Comparison of ENCODE assay signal across 12 cellular contexts in the genomic region with DNA sequence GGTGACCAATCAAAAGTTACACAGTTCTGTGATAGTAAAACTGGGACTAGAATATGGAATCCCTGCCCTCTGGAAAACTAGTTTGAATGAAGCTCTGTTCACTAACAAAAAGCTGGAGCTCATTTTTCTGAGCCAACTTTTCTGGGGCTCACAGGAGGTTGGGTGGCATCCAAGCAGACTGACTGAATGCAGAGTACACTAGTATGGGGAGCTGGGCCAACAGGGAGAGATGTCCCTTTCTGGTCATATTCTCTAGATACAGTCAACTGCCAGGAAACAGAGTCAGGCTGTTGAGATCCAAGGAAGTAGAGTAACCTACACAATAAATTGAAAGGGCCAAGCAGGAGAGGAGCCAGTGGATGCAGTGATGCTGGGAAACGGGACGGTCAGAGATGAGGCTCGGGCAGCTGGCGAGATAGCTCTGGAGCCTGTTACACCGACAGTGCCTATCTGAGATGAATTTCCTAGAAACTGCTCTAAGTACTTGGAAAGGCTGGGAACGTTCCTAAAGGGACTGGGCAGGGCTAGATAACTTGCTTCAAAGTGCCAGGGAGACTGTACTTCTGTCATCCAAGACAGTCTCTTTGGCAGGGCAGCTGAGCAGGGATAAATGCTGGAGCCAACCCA.
A peak's percentile ranks its signal among the peaks of the same experiment; 100 is the strongest.
DNase-seq lines count a peak whose midpoint lies in the region; ATAC-seq and TF ChIP-seq lines count a peak whose summit lies in the region.
"Had no signal": no experiment of that assay in that cellular context is flagged by ENCODE, and none has a peak within 500 bp of the region (broad histone marks: within the 10 kb centered on the region; RNA-seq: fewer than 3 reads in every experiment).

No MANE protein-coding gene starts in this region.

- peak overlapping the region; percentile 23 for H3K9ac ChIP-seq in NT2/D1 (ENCODE audit: insufficient read length, low read depth)

- POLR2A ChIA-PET in activated CD4-positive, alpha-beta memory T cell treated with anti-CD3 and anti-CD28 coated beads, Interleukin-2, amount 10 ng/mL, durations not matched to agents 7 days and 5 days (lab: Charles Lee): interaction anchor here (0.6 kb wide), 1 partner anchor 126 kb away, joined by 4 read pairs; no protein-coding TSS in a partner anchor

- no peak for DNase-seq in NT2/D1 (ENCODE audit: low read depth, low spot score)
- no peak for DNase-seq in endothelial cell (ENCODE audit: low spot score)
- DNase-seq in lung microvascular endothelial cell (ENCODE audit: low read depth in 2 of 2): peak; percentile 5 to 19
- no peak for DNase-seq in thoracic aorta (ENCODE audit: low spot score)
- no peak for DNase-seq in activated CD4-positive, alpha-beta memory T cell treated with anti-CD3 and anti-CD28 coated beads, Interleukin-2, amount 10 ng/mL, durations not matched to agents 7 days and 5 days
- no peak for DNase-seq in NCI-H82 treated with DMSO at 0.1 percent for 48 hours (lab: John Stamatoyannopoulos, UW; ENCODE audit: unreplicated experiment)
- DNase-seq: DMS79 treated with DMSO at 0.1 percent for 48 hours; effector memory CD4-positive, alpha-beta T cell; lower lobe of right lung had no signal

- H3K4me3 ChIP-seq in NT2/D1 (ENCODE audit: insufficient read length, low read depth) (no peak overlapping the region), thoracic aorta (peak overlapping the region; percentile 5)
- H3K4me3 ChIP-seq: lower lobe of right lung had no signal

- H3K27me3 Mint-ChIP-seq in endothelial cell (ENCODE audit: unreplicated experiment): no peaks in the 10 kb centered on the region
- no peaks in the 10 kb centered on the region for H3K27me3 Mint-ChIP-seq in activated CD4-positive, alpha-beta memory T cell treated with anti-CD3 and anti-CD28 coated beads, Interleukin-2, amount 10 ng/mL, durations not matched to agents 7 days and 5 days
- H3K27me3 Mint-ChIP-seq: stimulated activated naive CD8-positive, alpha-beta T cell treated with anti-CD3 and anti-CD28 coated beads, Interleukin-15, Interleukin-2, amounts not matched to agents 100 ng/mL and 50 ng/mL, for 24 hours had no signal

- peaks cover 13% of the 10 kb centered on the region for H3K4me1 Mint-ChIP-seq in endothelial cell (ENCODE audit: unreplicated experiment)
- no peaks in the 10 kb centered on the region for H3K4me1 Mint-ChIP-seq in activated CD4-positive, alpha-beta memory T cell treated with anti-CD3 and anti-CD28 coated beads, Interleukin-2, amount 10 ng/mL, durations not matched to agents 7 days and 5 days

- CTCF ChIA-PET in activated CD4-positive, alpha-beta memory T cell treated with anti-CD3 and anti-CD28 coated beads, Interleukin-2, amount 10 ng/mL, durations not matched to agents 7 days and 5 days (lab: Charles Lee): interaction anchor here (0.7 to 1.7 kb wide), 2 partner anchors 13 to 29 kb away, joined by 3 to 6 read pairs; no protein-coding TSS in a partner anchor

- no peaks in the 10 kb centered on the region for H3K36me3 ChIP-seq in NT2/D1 (ENCODE audit: insufficient read depth, insufficient read length, low read length)
- H3K36me3 ChIP-seq in thoracic aorta: no peaks in the 10 kb centered on the region
- H3K36me3 ChIP-seq: lower lobe of right lung had no signal

- no peaks in the 10 kb centered on the region for H3K9me3 Mint-ChIP-seq in endothelial cell (ENCODE audit: unreplicated experiment)
- H3K9me3 Mint-ChIP-seq in activated CD4-positive, alpha-beta memory T cell treated with anti-CD3 and anti-CD28 coated beads, Interleukin-2, amount 10 ng/mL, durations not matched to agents 7 days and 5 days: no peaks in the 10 kb centered on the region
- H3K9me3 Mint-ChIP-seq: stimulated activated naive CD8-positive, alpha-beta T cell treated with anti-CD3 and anti-CD28 coated beads, Interleukin-15, Interleukin-2, amounts not matched to agents 100 ng/mL and 50 ng/mL, for 24 hours had no signal

- no peak for TF ChIP-seq CTCF in endothelial cell (IDR thresholded peaks at IDR 0.05; ENCODE audit: unreplicated experiment)
- TF ChIP-seq CTCF in thoracic aorta (IDR thresholded peaks at IDR 0.05): no peak

- H3K27ac ChIP-seq in thoracic aorta: peak overlapping the region; percentile 33
- H3K27ac ChIP-seq: lower lobe of right lung had no signal

- ATAC-seq in thoracic aorta (ENCODE audit: insufficient number of reproducible peaks, low FRiP score, low read depth): no peak
- no peak for ATAC-seq in GM21737 (IDR thresholded peaks at IDR 0.05; ENCODE audit: unreplicated experiment)
- ATAC-seq in GM21360 (IDR thresholded peaks at IDR 0.05; ENCODE audit: unreplicated experiment): no peak

- no peak overlapping the region for H3K4me3 Mint-ChIP-seq in endothelial cell (ENCODE audit: unreplicated experiment)
- H3K4me3 Mint-ChIP-seq in activated CD4-positive, alpha-beta memory T cell treated with anti-CD3 and anti-CD28 coated beads, Interleukin-2, amount 10 ng/mL, durations not matched to agents 7 days and 5 days: no peak overlapping the region
- H3K4me3 Mint-ChIP-seq: stimulated activated naive CD8-positive, alpha-beta T cell treated with anti-CD3 and anti-CD28 coated beads, Interleukin-15, Interleukin-2, amounts not matched to agents 100 ng/mL and 50 ng/mL, for 24 hours had no signal

- peaks cover 4% of the 10 kb centered on the region for H3K36me3 Mint-ChIP-seq in endothelial cell (ENCODE audit: low read depth, unreplicated experiment)
- no peaks in the 10 kb centered on the region for H3K36me3 Mint-ChIP-seq in activated CD4-positive, alpha-beta memory T cell treated with anti-CD3 and anti-CD28 coated beads, Interleukin-2, amount 10 ng/mL, durations not matched to agents 7 days and 5 days (ENCODE audit: low read depth)

- H3K9me3 ChIP-seq in NT2/D1 (ENCODE audit: insufficient read depth, low read length): no peaks in the 10 kb centered on the region
- no peaks in the 10 kb centered on the region for H3K9me3 ChIP-seq in thoracic aorta
- H3K9me3 ChIP-seq: lower lobe of right lung had no signal

- H3K27me3 ChIP-seq in NT2/D1 (ENCODE audit: insufficient read depth, insufficient read length): no peaks in the 10 kb centered on the region
- no peaks in the 10 kb centered on the region for H3K27me3 ChIP-seq in thoracic aorta (replicated peaks; ENCODE audit: insufficient read depth)

- H3K27ac Mint-ChIP-seq in endothelial cell (ENCODE audit: unreplicated experiment): peak overlapping the region; percentile 8
- H3K27ac Mint-ChIP-seq in activated CD4-positive, alpha-beta memory T cell treated with anti-CD3 and anti-CD28 coated beads, Interleukin-2, amount 10 ng/mL, durations not matched to agents 7 days and 5 days: no peak overlapping the region
- H3K27ac Mint-ChIP-seq: stimulated activated naive CD8-positive, alpha-beta T cell treated with anti-CD3 and anti-CD28 coated beads, Interleukin-15, Interleukin-2, amounts not matched to agents 100 ng/mL and 50 ng/mL, for 24 hours had no signal

- H3K4me1 ChIP-seq in NT2/D1 (ENCODE audit: insufficient read depth, insufficient read length): peaks cover 3% of the 10 kb centered on the region
- peaks cover 9 to 29% of the 10 kb centered on the region in 2 donors for H3K4me1 ChIP-seq in thoracic aorta (ENCODE audit: control insufficient read depth in 1 of 2, low read depth in 2 of 2)

Comparison
In these comparisons a context has a peak if more than half of its experiments do, and no peak if none do; other contexts are left out.
1. DNase-seq: peak in lung microvascular endothelial cell (2 of 2); none in NT2/D1 (single experiment), endothelial cell (single experiment), thoracic aorta (single experiment), activated CD4-positive, alpha-beta memory T cell treated with anti-CD3 and anti-CD28 coated beads, Interleukin-2, amount 10 ng/mL, durations not matched to agents 7 days and 5 days (single experiment) and NCI-H82 treated with DMSO at 0.1 percent for 48 hours (single experiment).